In the genomic region with DNA sequence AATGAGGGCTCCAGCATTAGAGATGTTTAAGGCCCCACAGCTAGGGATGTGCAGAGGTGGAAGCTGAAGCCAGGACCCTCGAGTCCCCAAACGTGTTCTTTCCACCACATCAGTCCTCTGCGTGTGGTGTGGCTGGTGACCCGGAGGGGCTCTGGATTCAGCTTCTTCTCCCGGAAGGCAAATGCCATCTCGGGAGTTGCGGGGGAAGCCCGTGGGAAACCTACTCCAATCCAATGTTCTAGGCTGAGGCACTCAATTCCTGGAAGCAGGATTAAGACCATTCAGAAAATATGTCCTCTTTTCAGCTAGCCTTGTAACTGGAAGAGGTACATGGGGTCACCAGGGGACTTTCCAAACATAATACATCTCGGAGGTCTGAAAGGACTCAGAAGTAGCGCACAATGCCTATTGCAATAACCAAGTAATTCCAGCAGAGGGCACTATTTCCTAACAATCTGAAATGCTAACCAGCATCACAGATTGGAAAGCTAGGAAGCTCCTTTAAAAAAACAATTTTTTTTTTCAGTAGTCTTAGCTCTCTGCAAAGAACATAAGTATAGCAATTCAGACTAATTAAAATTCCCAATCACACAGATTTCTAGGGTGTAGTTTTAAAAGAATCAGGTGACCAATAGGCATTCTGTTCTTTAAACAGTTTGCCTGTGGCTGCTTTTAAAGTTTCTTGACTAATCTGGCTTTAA, we compare ENCODE assay signal across 8 cellular contexts. TPM values are rescaled to one million over a fixed set of nuclear protein-coding genes. Genes with fewer than 3 reads are reported as not detected.
DNase-seq lines count a peak whose midpoint lies in the region; ATAC-seq, FAIRE-seq and TF ChIP-seq lines count a peak whose summit lies in the region.
"Had no signal": no experiment of that assay in that cellular context is flagged by ENCODE, and none has a peak within 500 bp of the region (broad histone marks: within the 10 kb centered on the region; RNA-seq: fewer than 3 reads in every experiment).

No MANE protein-coding gene starts in this region.

- DNase-seq in D721Med (ENCODE audit: insufficient read length, low spot score) (no peak), GM20000 (ENCODE audit: low spot score) (peak; percentile 40), NCI-H2196 treated with DMSO at 0.1 percent for 48 hours (lab: John Stamatoyannopoulos, UW; ENCODE audit: unreplicated experiment) (peak; percentile 2), astrocyte of the hippocampus (ENCODE audit: low read depth, low spot score) (peak; percentile 83), iPS DF 4.7 (ENCODE audit: extremely low read depth, low spot score) (peak; percentile 79), small intestine (peak; percentile 47)
- DNase-seq in activated CD8-positive, alpha-beta memory T cell treated with anti-CD3 and anti-CD28 coated beads, Interleukin-2, amount 10 ng/mL, durations not matched to agents 7 days and 5 days: no peak

- no peak for ATAC-seq in activated CD8-positive, alpha-beta memory T cell treated with anti-CD3 and anti-CD28 coated beads, Interleukin-2, amount 10 ng/mL, durations not matched to agents 7 days and 5 days

- no peaks in the 10 kb centered on the region for H3K9me3 Mint-ChIP-seq in activated CD8-positive, alpha-beta memory T cell treated with anti-CD3 and anti-CD28 coated beads, Interleukin-2, amount 10 ng/mL, durations not matched to agents 7 days and 5 days (ENCODE audit: low read depth)
- H3K9me3 Mint-ChIP-seq: activated naive CD4-positive, alpha-beta T cell treated with anti-CD3 and anti-CD28 coated beads, Interleukin-2, amount 50 U/mL, for 24 hours had no signal

- no peak overlapping the region for H3K27ac ChIP-seq in small intestine (ENCODE audit: low read depth in 1 of 2, low read length in 1 of 2)

- no peak overlapping the region for H3K4me3 Mint-ChIP-seq in activated CD8-positive, alpha-beta memory T cell treated with anti-CD3 and anti-CD28 coated beads, Interleukin-2, amount 10 ng/mL, durations not matched to agents 7 days and 5 days
- H3K4me3 Mint-ChIP-seq: activated naive CD4-positive, alpha-beta T cell treated with anti-CD3 and anti-CD28 coated beads, Interleukin-2, amount 50 U/mL, for 24 hours had no signal

- no peak overlapping the region for H3K4me3 ChIP-seq in small intestine (ENCODE audit: low read depth in 1 of 2, low read length in 2 of 2)

- no peaks in the 10 kb centered on the region for H3K36me3 Mint-ChIP-seq in activated CD8-positive, alpha-beta memory T cell treated with anti-CD3 and anti-CD28 coated beads, Interleukin-2, amount 10 ng/mL, durations not matched to agents 7 days and 5 days
- H3K36me3 Mint-ChIP-seq: activated naive CD4-positive, alpha-beta T cell treated with anti-CD3 and anti-CD28 coated beads, Interleukin-2, amount 50 U/mL, for 24 hours had no signal

- H3K9me3 ChIP-seq in small intestine (ENCODE audit: control insufficient read depth, low read depth): no peaks in the 10 kb centered on the region

- no peaks in the 10 kb centered on the region for H3K4me1 ChIP-seq in small intestine (ENCODE audit: control insufficient read depth in 2 of 2, insufficient read depth in 1 of 2, low read depth in 1 of 2, low read length in 1 of 2)

- peaks cover 61% of the 10 kb centered on the region for H3K27me3 Mint-ChIP-seq in activated CD8-positive, alpha-beta memory T cell treated with anti-CD3 and anti-CD28 coated beads, Interleukin-2, amount 10 ng/mL, durations not matched to agents 7 days and 5 days

- 37 to 42% (median 42%) methylated on average over 10 of the region's 10 CpGs for WGBS in small intestine, 3 donors

- peaks cover 0 to 6% of the 10 kb centered on the region in 2 donors for H3K27me3 ChIP-seq in small intestine (ENCODE audit: control insufficient read depth in 2 of 2, insufficient read depth in 2 of 2, low read length in 2 of 2)

- no peak overlapping the region for H3K27ac Mint-ChIP-seq in activated CD8-positive, alpha-beta memory T cell treated with anti-CD3 and anti-CD28 coated beads, Interleukin-2, amount 10 ng/mL, durations not matched to agents 7 days and 5 days
- H3K27ac Mint-ChIP-seq: activated naive CD4-positive, alpha-beta T cell treated with anti-CD3 and anti-CD28 coated beads, Interleukin-2, amount 50 U/mL, for 24 hours had no signal

- CTCF ChIA-PET in activated CD8-positive, alpha-beta memory T cell treated with anti-CD3 and anti-CD28 coated beads, Interleukin-2, amount 10 ng/mL, durations not matched to agents 7 days and 5 days (lab: Charles Lee): interaction anchor here (0.7 to 2.7 kb wide), 16 partner anchors 9 to 311 kb away, joined by 3 to 13 read pairs (median 6); partner anchors contain the start of gene C15orf40

- FAIRE-seq in D721Med (lab: Jason Lieb, UNC) (peak; percentile 76), small intestine (lab: Jason Lieb, UNC) (no peak)

- no peaks in the 10 kb centered on the region for H3K36me3 ChIP-seq in small intestine (ENCODE audit: control insufficient read depth in 2 of 2, insufficient read depth in 2 of 2, low read length in 2 of 2)

- H3K4me1 Mint-ChIP-seq in activated CD8-positive, alpha-beta memory T cell treated with anti-CD3 and anti-CD28 coated beads, Interleukin-2, amount 10 ng/mL, durations not matched to agents 7 days and 5 days: no peaks in the 10 kb centered on the region
- H3K4me1 Mint-ChIP-seq: activated naive CD4-positive, alpha-beta T cell treated with anti-CD3 and anti-CD28 coated beads, Interleukin-2, amount 50 U/mL, for 24 hours had no signal

- TF ChIP-seq CTCF in D721Med (IDR thresholded peaks at IDR 0.05; ENCODE audit: insufficient read depth, missing control alignments): peak; percentile 81
- TF ChIP-seq CTCF in GM20000 (IDR thresholded peaks at IDR 0.05; ENCODE audit: extremely low read depth, missing control alignments): peak; percentile 73

RNA-seq across cellular contexts. Expression of gene BNC1, which starts 36.2 kb away (rescaled TPM):
- polyA plus RNA-seq in small intestine: under 1 TPM in 1 of 3 donors, not detected in 2; 0.10 TPM
- total RNA-seq in activated CD8-positive, alpha-beta memory T cell treated with anti-CD3 and anti-CD28 coated beads, Interleukin-2, amount 10 ng/mL, durations not matched to agents 7 days and 5 days: not detected

RNA-seq across cellular contexts. Expression of gene HDGFL3, which starts 40.7 kb away (rescaled TPM):
- 10 to 100 TPM in 1 of 3 donors, 1 to 10 TPM in 1, under 1 TPM in 1; 0.22 to 11.8 (median 4.3) TPM for polyA plus RNA-seq in small intestine
- 10 to 100 TPM; 20.4 to 91.0 TPM for total RNA-seq in activated CD8-positive, alpha-beta memory T cell treated with anti-CD3 and anti-CD28 coated beads, Interleukin-2, amount 10 ng/mL, durations not matched to agents 7 days and 5 days

Comparison
In these comparisons a context has a peak if more than half of its experiments do, and no peak if none do; other contexts are left out.
1. DNase-seq: peak in GM20000 (single experiment), NCI-H2196 treated with DMSO at 0.1 percent for 48 hours (single experiment), astrocyte of the hippocampus (single experiment), iPS DF 4.7 (single experiment) and small intestine (single experiment); none in D721Med (single experiment) and activated CD8-positive, alpha-beta memory T cell treated with anti-CD3 and anti-CD28 coated beads, Interleukin-2, amount 10 ng/mL, durations not matched to agents 7 days and 5 days (single experiment).